ENCODE assay signal across 1 cellular context in genomic region chr17:68389041-68389440, GRCh38.
TF ChIP-seq lines count a peak whose summit lies in the region.

No MANE protein-coding gene starts in this region.

TF ChIP-seq in K562, 482 proteins besides CTCF, POLR2A, EP300 and RAD21 (continued from another document):
- TF ChIP-seq ZBTB12 (CRISPR knock-in tag; IDR thresholded peaks at IDR 0.05) = no peak
